In the genomic region with DNA sequence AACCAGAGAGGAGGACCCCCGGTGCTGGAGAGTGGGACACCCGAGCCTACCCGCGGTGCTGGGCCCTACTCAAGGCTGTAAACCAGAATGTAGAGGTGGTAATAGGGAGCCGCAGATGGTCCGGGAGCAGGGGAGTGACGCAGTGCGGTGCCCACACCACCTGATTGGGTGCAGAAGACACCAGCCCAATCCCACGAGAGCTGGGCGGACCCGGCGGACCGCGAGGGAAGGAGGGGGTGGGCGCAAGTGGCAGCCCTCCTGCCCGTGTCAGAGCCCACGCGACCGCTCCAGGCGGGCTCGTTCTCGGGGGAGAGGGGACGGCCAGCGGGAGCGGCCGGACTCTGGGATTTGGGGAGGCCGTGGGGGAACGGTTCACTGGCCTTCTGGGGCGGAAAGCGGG, we compare ENCODE assay signal across 9 cellular contexts.
DNase-seq lines count a peak whose midpoint lies in the region; TF ChIP-seq lines count a peak whose summit lies in the region.
"Had no signal": no experiment of that assay in that cellular context is flagged by ENCODE, and none has a peak within 500 bp of the region (broad histone marks: within the 10 kb centered on the region; RNA-seq: fewer than 3 reads in every experiment).

No MANE protein-coding gene starts in this region.

- H3K4me1 ChIP-seq in endodermal cell (ENCODE audit: control insufficient read depth, insufficient read depth, low read length) (no peaks in the 10 kb centered on the region), mesodermal cell (ENCODE audit: control insufficient read depth, insufficient read depth, low read length, poor library complexity, severe bottlenecking) (peaks cover 25% of the 10 kb centered on the region), transverse colon (peaks cover 0 to 18% (median 12%) of the 10 kb centered on the region in 4 donors)

- H3K27me3 ChIP-seq in endodermal cell (ENCODE audit: control insufficient read depth, insufficient read depth, low read length, poor library complexity, severe bottlenecking) (no peaks in the 10 kb centered on the region), transverse colon (peaks cover 42% of the 10 kb centered on the region)

- no peaks in the 10 kb centered on the region for H3K36me3 ChIP-seq in endodermal cell (ENCODE audit: control insufficient read depth, insufficient read depth, low read length)
- H3K36me3 ChIP-seq in mesodermal cell (ENCODE audit: control insufficient read depth, insufficient read depth, low read length), result no peaks in the 10 kb centered on the region
- no peaks in the 10 kb centered on the region for H3K36me3 ChIP-seq in transverse colon

- TF ChIP-seq CTCF in endodermal cell (conservative IDR thresholded peaks at IDR 0.05), result no peak
- TF ChIP-seq CTCF in transverse colon (IDR thresholded peaks at IDR 0.05), result no peak

- TF ChIP-seq EP300 in transverse colon (IDR thresholded peaks at IDR 0.05; ENCODE audit: low read depth), result no peak

- TF ChIP-seq POLR2A in transverse colon (IDR thresholded peaks at IDR 0.05), result peak; percentile 24

- no peak for DNase-seq in activated CD4-positive, alpha-beta T cell treated with anti-CD3 and anti-CD28 coated beads, Interleukin-2, amount 10 ng/mL, durations not matched to agents 24 days and 14 days
- DNase-seq in activated CD4-positive, alpha-beta T cell treated with anti-CD3 and anti-CD28 coated beads, Interleukin-2, amount 50 U/mL, for 48 hours, result no peak
- DNase-seq in endodermal cell (peak; percentile 64), transverse colon (peak; percentile 20), NCI-H82 treated with DMSO at 0.1 percent for 48 hours (lab: John Stamatoyannopoulos, UW; ENCODE audit: unreplicated experiment) (no peak), NCI-H510A treated with DMSO at 0.1 percent for 48 hours (lab: John Stamatoyannopoulos, UW) (no peak), UCSD-AML1 (lab: John Stamatoyannopoulos, UW; ENCODE audit: unreplicated experiment) (no peak)
- DNase-seq: CD4-positive, CD25-positive, alpha-beta regulatory T cell had no signal

- no peaks in the 10 kb centered on the region for H3K9me3 ChIP-seq in endodermal cell (ENCODE audit: control insufficient read depth, low read length)
- H3K9me3 ChIP-seq in mesodermal cell (ENCODE audit: control insufficient read depth, low read length), result no peaks in the 10 kb centered on the region
- H3K9me3 ChIP-seq in transverse colon, result no peaks in the 10 kb centered on the region

- peaks cover 51% of the 10 kb centered on the region for H3K27me3 Mint-ChIP-seq in activated CD4-positive, alpha-beta T cell treated with anti-CD3 and anti-CD28 coated beads, Interleukin-2, amount 10 ng/mL, durations not matched to agents 24 days and 14 days
- peaks cover 18% of the 10 kb centered on the region for H3K27me3 Mint-ChIP-seq in endodermal cell (ENCODE audit: insufficient read depth)

- H3K9ac ChIP-seq in endodermal cell (ENCODE audit: extremely low read depth, low read length, poor library complexity, severe bottlenecking), result no peak overlapping the region

- no peaks in the 10 kb centered on the region for H3K36me3 Mint-ChIP-seq in activated CD4-positive, alpha-beta T cell treated with anti-CD3 and anti-CD28 coated beads, Interleukin-2, amount 10 ng/mL, durations not matched to agents 24 days and 14 days (ENCODE audit: low read depth)
- H3K36me3 Mint-ChIP-seq in endodermal cell (ENCODE audit: low read depth), result no peaks in the 10 kb centered on the region
- H3K36me3 Mint-ChIP-seq: CD4-positive, CD25-positive, alpha-beta regulatory T cell had no signal

- H3K4me3 ChIP-seq in endodermal cell (ENCODE audit: low read length), result peak overlapping the region; percentile 78
- peak overlapping the region; percentile 48 for H3K4me3 ChIP-seq in mesodermal cell (ENCODE audit: extremely low read depth, insufficient read depth, low read length, poor library complexity, severe bottlenecking)
- peak overlapping the region; percentile 19 to 52 (median 32) for H3K4me3 ChIP-seq in transverse colon

- intact Hi-C loops in activated CD4-positive, alpha-beta T cell treated with anti-CD3 and anti-CD28 coated beads, Interleukin-2, amount 10 ng/mL, durations not matched to agents 24 days and 14 days (cut with micrococcal nuclease), result no loop called here
- intact Hi-C loops in transverse colon (cut with DNase I; ENCODE audit: low total_unique reads), result no loop called here

- H3K9me3 Mint-ChIP-seq in activated CD4-positive, alpha-beta T cell treated with anti-CD3 and anti-CD28 coated beads, Interleukin-2, amount 10 ng/mL, durations not matched to agents 24 days and 14 days, result no peaks in the 10 kb centered on the region
- H3K9me3 Mint-ChIP-seq in endodermal cell, result no peaks in the 10 kb centered on the region

- 13 to 55% methylated on average over 3 to 30 of the region's 30 CpGs for WGBS in endodermal cell (ENCODE audit: insufficient coverage in 1 of 2, insufficient read length in 1 of 2), 2 experiments
- 48% methylated on average over 22 to 27 of the region's 30 CpGs for WGBS in mesodermal cell (ENCODE audit: insufficient coverage in 2 of 2), 2 experiments
- 17 to 40% methylated on average over 5 to 23 of the region's 30 CpGs for WGBS in transverse colon (ENCODE audit: low coverage in 1 of 2), 2 donors

- H3K27ac ChIP-seq in endodermal cell (ENCODE audit: low read depth, low read length) (no peak overlapping the region), mesodermal cell (ENCODE audit: low read depth, low read length, severe bottlenecking) (no peak overlapping the region), transverse colon (peak overlapping the region; percentile 77 to 86 (median 80))

- in situ Hi-C loops in transverse colon (cut with MboI; ENCODE audit: low pct_ligation_motif_present in 1 of 4, low pct_unique_long_range_greater_than_20kb in 1 of 4, low sequenced_read_pairs in 3 of 4), result no loop called here

- peak overlapping the region; percentile 61 for H3K4me3 Mint-ChIP-seq in activated CD4-positive, alpha-beta T cell treated with anti-CD3 and anti-CD28 coated beads, Interleukin-2, amount 10 ng/mL, durations not matched to agents 24 days and 14 days
- peak overlapping the region; percentile 67 for H3K4me3 Mint-ChIP-seq in endodermal cell

- H3K27ac Mint-ChIP-seq in activated CD4-positive, alpha-beta T cell treated with anti-CD3 and anti-CD28 coated beads, Interleukin-2, amount 10 ng/mL, durations not matched to agents 24 days and 14 days, result no peak overlapping the region
- peak overlapping the region; percentile 44 for H3K27ac Mint-ChIP-seq in endodermal cell

- H3K4me1 Mint-ChIP-seq in activated CD4-positive, alpha-beta T cell treated with anti-CD3 and anti-CD28 coated beads, Interleukin-2, amount 10 ng/mL, durations not matched to agents 24 days and 14 days, result peaks cover 4% of the 10 kb centered on the region
- peaks cover 8% of the 10 kb centered on the region for H3K4me1 Mint-ChIP-seq in endodermal cell

Comparison
In these comparisons a context has a peak if more than half of its experiments do, and no peak if none do; other contexts are left out.
1. DNase-seq: peak in endodermal cell (single experiment) and transverse colon (single experiment); none in activated CD4-positive, alpha-beta T cell treated with anti-CD3 and anti-CD28 coated beads, Interleukin-2, amount 10 ng/mL, durations not matched to agents 24 days and 14 days (single experiment), activated CD4-positive, alpha-beta T cell treated with anti-CD3 and anti-CD28 coated beads, Interleukin-2, amount 50 U/mL, for 48 hours (0 of 2), NCI-H82 treated with DMSO at 0.1 percent for 48 hours (single experiment), NCI-H510A treated with DMSO at 0.1 percent for 48 hours (single experiment) and UCSD-AML1 (single experiment).
2. H3K27ac ChIP-seq: peak in transverse colon (4 of 4); none in endodermal cell (single experiment) and mesodermal cell (single experiment).
3. Peak in every context shown above with its lines, with median percentiles within 50 percentile points of each other: H3K4me3 ChIP-seq.